In the genomic region with DNA sequence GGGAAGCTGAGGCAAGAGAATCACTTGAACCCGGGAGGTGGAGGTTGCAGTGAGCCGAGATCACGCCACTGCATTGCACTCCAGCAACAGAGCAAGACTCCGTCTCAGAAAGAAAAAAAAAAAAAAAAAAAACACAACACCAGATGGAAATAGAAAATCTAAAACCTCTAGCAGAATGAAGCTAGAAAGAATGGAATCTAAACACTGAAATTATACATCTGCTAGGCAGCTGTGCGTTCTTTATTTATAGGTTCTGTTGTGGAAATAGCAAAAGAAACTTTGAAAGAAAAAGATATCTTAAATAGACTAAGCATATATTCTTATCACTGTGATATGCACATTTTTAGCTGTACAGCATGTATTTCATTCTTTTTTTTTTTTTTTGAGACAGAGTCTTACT, we compare ENCODE assay signal across 21 cellular contexts.
"Had no signal": no experiment of that assay in that cellular context is flagged by ENCODE, and none has a peak within 500 bp of the region (broad histone marks: within the 10 kb centered on the region; RNA-seq: fewer than 3 reads in every experiment).

No MANE protein-coding gene starts in this region.

- H3K4me2 ChIP-seq: smooth muscle cell had no signal

- H3K4me1 ChIP-seq: colonic mucosa had no signal

- H3K36me3 ChIP-seq: colonic mucosa, prostate gland, right atrium auricular region, stomach, tibial artery had no signal

- H3K27me3 ChIP-seq: colonic mucosa, right atrium auricular region, stomach, testis, tibial artery had no signal

- DNase-seq: colonic mucosa; dermis blood vessel endothelial cell; effector memory CD4-positive, alpha-beta T cell; mammary epithelial cell; mesendoderm; naive thymus-derived CD8-positive, alpha-beta T cell; nephron progenitor cell; nucleus accumbens; stimulated activated CD4-positive, alpha-beta T cell treated with anti-CD3 and anti-CD28 coated beads, Interleukin-12 subunit alpha, Interleukin-12 subunit beta, amount 100 ng/mL, for 4 hours; stimulated activated CD4-positive, alpha-beta T cell treated with anti-CD3 and anti-CD28 coated beads, Interleukin-1b, Interleukin-23, amount 100 ng/mL, for 48 hours; stimulated activated CD4-positive, alpha-beta T cell treated with anti-CD3 and anti-CD28 coated beads, Interleukin-4, amount 100 ng/mL, for 24 hours; stimulated activated naive CD4-positive, alpha-beta T cell treated with Interleukin-2 at 50 U/mL for 16 hours; stomach; testis; tibial artery had no signal

- H3K4me3 ChIP-seq: colonic mucosa, prostate gland, right atrium auricular region, smooth muscle cell, stomach, testis, tibial artery had no signal

- H3K27ac ChIP-seq: colonic mucosa, prostate gland, right atrium auricular region, stomach, testis, tibial artery had no signal

- H3K9me3 ChIP-seq: colonic mucosa, prostate gland, right atrium auricular region, stomach, testis, tibial artery had no signal

- ATAC-seq: left lobe of liver; naive thymus-derived CD8-positive, alpha-beta T cell; sciatic nerve; stimulated activated effector memory CD8-positive, alpha-beta T cell treated with anti-CD3 and anti-CD28 coated beads, Interleukin-12 subunit alpha, Interleukin-12 subunit beta, amount 100 ng/mL, for 72 hours had no signal
